In the genomic region with DNA sequence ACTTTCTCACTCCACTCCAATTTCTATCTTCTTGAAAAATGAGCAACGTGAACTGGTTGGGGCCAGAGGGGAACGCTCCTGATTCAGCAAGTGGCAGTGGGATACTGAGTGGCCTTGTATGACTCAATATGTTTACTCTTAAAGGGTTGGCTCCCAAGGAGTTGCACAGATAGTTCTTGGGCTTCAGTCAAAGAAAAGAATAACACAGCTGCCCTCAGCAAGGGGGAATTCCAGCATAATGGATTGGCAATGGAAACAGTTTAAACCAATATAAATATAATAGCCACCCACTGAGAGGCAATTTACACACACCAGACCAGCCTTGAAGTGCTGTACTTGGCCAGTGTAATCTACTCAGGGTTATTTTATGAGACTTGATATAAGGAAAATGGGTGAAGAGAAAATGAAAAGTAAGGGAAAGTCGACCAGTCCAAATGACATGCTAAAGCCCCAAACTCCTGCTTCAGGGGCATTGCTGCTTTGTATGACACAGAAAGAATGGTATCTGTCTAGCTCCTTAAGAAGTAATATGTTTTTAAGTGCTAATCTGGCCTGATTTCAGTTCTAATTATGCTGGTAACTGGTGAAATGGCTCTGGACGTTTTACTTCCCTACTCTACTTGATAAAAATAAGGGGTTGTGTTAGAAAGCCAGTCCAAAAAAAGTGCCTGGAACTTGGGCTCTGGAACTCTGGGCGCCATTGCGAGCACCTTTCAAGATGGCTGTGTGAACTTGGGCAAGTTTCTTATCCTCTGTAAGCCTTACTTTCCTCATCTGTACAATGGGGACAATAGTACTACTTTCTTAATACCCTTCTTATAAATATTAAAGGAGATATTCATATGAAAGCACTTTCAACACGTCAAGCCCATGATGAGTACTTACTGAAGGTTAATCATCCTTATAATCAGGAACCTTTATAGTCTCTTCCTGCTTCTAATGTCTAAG, we compare ENCODE assay signal across 14 cellular contexts.
DNase-seq lines count a peak whose midpoint lies in the region; ATAC-seq, FAIRE-seq and TF ChIP-seq lines count a peak whose summit lies in the region.
"Had no signal": no experiment of that assay in that cellular context is flagged by ENCODE, and none has a peak within 500 bp of the region (broad histone marks: within the 10 kb centered on the region; RNA-seq: fewer than 3 reads in every experiment).

No MANE protein-coding gene starts in this region.

- peak; percentile 59 for DNase-seq in Daoy (ENCODE audit: low read depth)
- DNase-seq in NCI-H510A (lab: John Stamatoyannopoulos, UW): peak; percentile 2
- DNase-seq in fibroblast of pulmonary artery (ENCODE audit: low read depth): peak; percentile 1
- DNase-seq in non-pigmented ciliary epithelial cell (ENCODE audit: low read depth): peak; percentile 83
- DNase-seq in NCI-H82 treated with DMSO at 0.1 percent for 48 hours (lab: John Stamatoyannopoulos, UW; ENCODE audit: unreplicated experiment): no peak
- DNase-seq in HUDEP-2 (lab: John Stamatoyannopoulos, UW; ENCODE audit: unreplicated experiment in 76 of 76): no peak
- no peak for DNase-seq in HTR-8/SVneo (ENCODE audit: insufficient read length, low spot score)
- DNase-seq: CD4-positive, alpha-beta T cell; NCI-H1694 treated with DMSO at 0.1 percent for 48 hours; occipital lobe; stimulated activated CD8-positive, alpha-beta memory T cell treated with anti-CD3 and anti-CD28 coated beads, Interleukin-4, amount 100 ng/mL, for 48 hours had no signal

- TF ChIP-seq CTCF in fibroblast of pulmonary artery (IDR thresholded peaks at IDR 0.05; ENCODE audit: low read length, missing control alignments): no peak

- ATAC-seq in GM21528 (IDR thresholded peaks at IDR 0.05; ENCODE audit: low FRiP score, unreplicated experiment): no peak

- H3K4me3 ChIP-seq in fibroblast of pulmonary artery (replicated peaks; ENCODE audit: low read depth, low read length): no peak overlapping the region
- H3K4me3 ChIP-seq: cardiac muscle cell, SK-N-MC had no signal

- FAIRE-seq in HTR-8/SVneo (lab: Jason Lieb, UNC): no peak

Comparison
In these comparisons a context has a peak if more than half of its experiments do, and no peak if none do; other contexts are left out.
1. DNase-seq: peak in Daoy (single experiment), NCI-H510A (single experiment), fibroblast of pulmonary artery (single experiment) and non-pigmented ciliary epithelial cell (single experiment); none in NCI-H82 treated with DMSO at 0.1 percent for 48 hours (single experiment), HUDEP-2 (0 of 76) and HTR-8/SVneo (single experiment).